11 cellular contexts compared by ENCODE assay signal in the genomic region with DNA sequence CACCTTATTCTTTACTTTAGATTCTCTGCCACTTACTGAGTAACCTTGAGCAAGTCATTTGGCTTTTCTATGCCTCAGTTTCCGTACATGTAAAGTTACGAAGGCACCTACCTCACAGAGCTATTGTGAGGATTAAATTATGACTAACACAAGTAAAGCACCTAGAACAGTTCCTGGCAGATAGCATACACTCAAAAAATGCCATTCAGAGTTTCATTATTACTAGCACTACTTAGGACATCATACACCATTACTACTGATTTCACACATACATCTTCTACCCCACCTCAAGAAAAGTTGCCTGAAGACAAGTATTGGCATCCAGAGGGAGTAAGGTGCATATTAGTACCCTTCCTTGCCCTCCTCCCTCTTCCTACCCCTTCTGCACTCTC.
DNase-seq lines count a peak whose midpoint lies in the region; ATAC-seq and TF ChIP-seq lines count a peak whose summit lies in the region.
"Had no signal": no experiment of that assay in that cellular context is flagged by ENCODE, and none has a peak within 500 bp of the region (broad histone marks: within the 10 kb centered on the region; RNA-seq: fewer than 3 reads in every experiment).

No MANE protein-coding gene starts in this region.

- peak; percentile 84 for ATAC-seq in GM19023 (IDR thresholded peaks at IDR 0.05; ENCODE audit: unreplicated experiment)
- peak; percentile 96 for ATAC-seq in GM21717 (IDR thresholded peaks at IDR 0.05; ENCODE audit: unreplicated experiment)
- peak; percentile 93 for ATAC-seq in HG03354 (IDR thresholded peaks at IDR 0.05; ENCODE audit: poor library complexity, severe bottlenecking, unreplicated experiment)
- no peak for ATAC-seq in psoas muscle

- DNase-seq in psoas muscle (no peak), midbrain (lab: John Stamatoyannopoulos, UW) (no peak)
- DNase-seq in activated effector memory CD4-positive, alpha-beta T cell treated with anti-CD3 and anti-CD28 coated beads, Interleukin-2, amount 50 U/mL, for 16 hours, result no peak
- DNase-seq in effector CD4-positive, alpha-beta T cell, result no peak
- DNase-seq: hypothalamus, naive B cell, NCI-H748 treated with DMSO at 0.1 percent for 48 hours, thyroid gland had no signal

- H3K27me3 ChIP-seq in psoas muscle (ENCODE audit: insufficient read depth in 3 of 3, low read length in 2 of 3), result no peaks in the 10 kb centered on the region
- H3K27me3 ChIP-seq: thyroid gland had no signal

- no peak overlapping the region for H3K4me3 ChIP-seq in psoas muscle
- H3K4me3 ChIP-seq: thyroid gland had no signal

- intact Hi-C loops in psoas muscle (cut with DNase I), result no loop called here

- peaks cover 0 to 14% of the 10 kb centered on the region in 2 donors for H3K36me3 ChIP-seq in psoas muscle (ENCODE audit: insufficient read depth in 1 of 2, low read depth in 1 of 2)
- H3K36me3 ChIP-seq: thyroid gland had no signal

- 82 to 96% (median 92%) methylated on average over 2 of the region's 2 CpGs for WGBS in psoas muscle, 3 donors

- H3K27ac ChIP-seq in psoas muscle, result peak overlapping the region; percentile 60

- peaks cover 68% of the 10 kb centered on the region for H3K4me1 ChIP-seq in psoas muscle

- TF ChIP-seq CTCF in psoas muscle (IDR thresholded peaks at IDR 0.05), result no peak

- H3K9me3 ChIP-seq in psoas muscle, result no peaks in the 10 kb centered on the region
- H3K9me3 ChIP-seq: thyroid gland had no signal

Comparison
In these comparisons a context has a peak if more than half of its experiments do, and no peak if none do; other contexts are left out.
1. ATAC-seq: peak in GM19023 (single experiment), GM21717 (single experiment) and HG03354 (single experiment); none in psoas muscle (0 of 4).